In genomic region chr20:59055302-59055701, GRCh38 we compare ENCODE assay signal across 10 cellular contexts. TPM values are rescaled to one million over a fixed set of nuclear protein-coding genes. Genes with fewer than 3 reads are reported as not detected.
DNase-seq lines count a peak whose midpoint lies in the region; ATAC-seq and TF ChIP-seq lines count a peak whose summit lies in the region.
"Had no signal": no experiment of that assay in that cellular context is flagged by ENCODE, and none has a peak within 500 bp of the region (broad histone marks: within the 10 kb centered on the region; RNA-seq: fewer than 3 reads in every experiment).

No MANE protein-coding gene starts in this region.

- H3K4me2 ChIP-seq in GM23338, result no peak overlapping the region

- H4K20me1 ChIP-seq in GM23338 (replicated peaks; ENCODE audit: insufficient read depth), result no peaks in the 10 kb centered on the region

- H3K4me3 ChIP-seq in GM23338, result no peak overlapping the region
- no peak overlapping the region for H3K4me3 ChIP-seq in MG63

- no peaks in the 10 kb centered on the region for H3F3A ChIP-seq in GM23338 (replicated peaks; ENCODE audit: low read depth)

- H3K9me3 ChIP-seq in MG63, result no peaks in the 10 kb centered on the region

- no peak overlapping the region for H3K4me3 Mint-ChIP-seq in GM23338

- H3K79me2 ChIP-seq in GM23338 (replicated peaks; ENCODE audit: insufficient read depth), result no peaks in the 10 kb centered on the region

- H3K9me2 ChIP-seq in GM23338 (ENCODE audit: insufficient read depth), result no peaks in the 10 kb centered on the region

- H2AFZ ChIP-seq in GM23338, result no peak overlapping the region

- H3K36me3 ChIP-seq in GM23338 (ENCODE audit: insufficient read depth) (no peaks in the 10 kb centered on the region), MG63 (no peaks in the 10 kb centered on the region)

- no peaks in the 10 kb centered on the region for H3K36me3 Mint-ChIP-seq in GM23338 (ENCODE audit: low read depth)

- TF ChIP-seq CTCF in GM23338 (conservative IDR thresholded peaks at IDR 0.05; ENCODE audit: low read depth in 2 of 2) (peak; percentile 21 to 24; a peak in 3 of 4 replicates), VCaP (conservative IDR thresholded peaks at IDR 0.05) (peak; percentile 73)

- no peaks in the 10 kb centered on the region for H3K4me1 Mint-ChIP-seq in GM23338

- no peaks in the 10 kb centered on the region for H3K9me3 Mint-ChIP-seq in GM23338

- ATAC-seq in GM23338, result no peak

- H3K27me3 ChIP-seq in GM23338 (ENCODE audit: insufficient read depth) (no peaks in the 10 kb centered on the region), MG63 (peaks cover 31% of the 10 kb centered on the region)

- DNase-seq in AG20443 (ENCODE audit: low spot score), result peak; percentile 18
- no peak for DNase-seq in GM23338 (ENCODE audit: low spot score)
- DNase-seq in left kidney (ENCODE audit: low read depth, low spot score), result peak; percentile 17
- DNase-seq in 8988T, result no peak
- no peak for DNase-seq in A172 (ENCODE audit: low spot score)
- DNase-seq in MG63, result no peak
- DNase-seq in GOT3 (lab: John Stamatoyannopoulos, UW), result no peak
- DNase-seq: activated CD4-positive, alpha-beta T cell treated with anti-CD3 and anti-CD28 coated beads for 48 hours; NCI-H187 treated with DMSO at 0.1 percent for 48 hours had no signal

- no peak overlapping the region for H3K27ac ChIP-seq in GM23338 (ENCODE audit: low read depth)
- H3K27ac ChIP-seq in VCaP, result no peak overlapping the region

- H3K27ac Mint-ChIP-seq in GM23338, result no peak overlapping the region

- H3K27me3 Mint-ChIP-seq in GM23338 (ENCODE audit: insufficient read depth, low read depth, poor library complexity), result peaks cover 3% of the 10 kb centered on the region

- H3K4me1 ChIP-seq in GM23338 (ENCODE audit: insufficient read depth), result no peaks in the 10 kb centered on the region

TF ChIP-seq in GM23338, 12 proteins besides CTCF, POLR2A, EP300 and RAD21:
- TF ChIP-seq, protein P1, sequence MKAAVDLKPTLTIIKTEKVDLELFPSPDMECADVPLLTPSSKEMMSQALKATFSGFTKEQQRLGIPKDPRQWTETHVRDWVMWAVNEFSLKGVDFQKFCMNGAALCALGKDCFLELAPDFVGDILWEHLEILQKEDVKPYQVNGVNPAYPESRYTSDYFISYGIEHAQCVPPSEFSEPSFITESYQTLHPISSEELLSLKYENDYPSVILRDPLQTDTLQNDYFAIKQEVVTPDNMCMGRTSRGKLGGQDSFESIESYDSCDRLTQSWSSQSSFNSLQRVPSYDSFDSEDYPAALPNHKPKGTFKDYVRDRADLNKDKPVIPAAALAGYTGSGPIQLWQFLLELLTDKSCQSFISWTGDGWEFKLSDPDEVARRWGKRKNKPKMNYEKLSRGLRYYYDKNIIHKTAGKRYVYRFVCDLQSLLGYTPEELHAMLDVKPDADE (IDR thresholded peaks at IDR 0.05), result no peak

RNA-seq across cellular contexts. Expression of gene PRELID3B, which starts 12.7 kb away (rescaled TPM):
- total RNA-seq in GM23338 (2014; rRNA removed; shearing (Covaris generic)), result 43.6 and 47.4 TPM in 2 replicates
- 33.4 and 42.7 TPM in 2 replicates for polyA plus RNA-seq in GM23338 (2016; fragmentation: Nextera tagmentation; extraction: Ambion mirVana)
- total RNA-seq in A172 (2014; rRNA removed; shearing (Covaris generic)), result 152 and 196 TPM in 2 replicates
- total RNA-seq in MG63 (2014; rRNA removed; shearing (Covaris generic); ENCODE audit: low replicate concordance), result 177 and 205 TPM in 2 replicates

RNA-seq across cellular contexts. Expression of gene ATP5F1E, which starts 23.2 kb away (rescaled TPM):
- total RNA-seq in GM23338 (2014; rRNA removed; shearing (Covaris generic)), result 8.5 and 12.9 TPM in 2 replicates
- 211 and 233 TPM in 2 replicates for polyA plus RNA-seq in GM23338 (2016; fragmentation: Nextera tagmentation; extraction: Ambion mirVana)
- total RNA-seq in A172 (2014; rRNA removed; shearing (Covaris generic)), result 37.0 and 41.4 TPM in 2 replicates
- total RNA-seq in MG63 (2014; rRNA removed; shearing (Covaris generic); ENCODE audit: low replicate concordance), result 32.4 and 44.2 TPM in 2 replicates

RNA-seq across cellular contexts. Expression of gene TUBB1, which starts 36.1 kb away (rescaled TPM):
- total RNA-seq in GM23338 (2014; rRNA removed; shearing (Covaris generic)), result not detected in 2 replicates
- not detected in 2 replicates for polyA plus RNA-seq in GM23338 (2016; fragmentation: Nextera tagmentation; extraction: Ambion mirVana)
- total RNA-seq in A172 (2014; rRNA removed; shearing (Covaris generic)), result 0.36 and 0.64 TPM in 2 replicates
- total RNA-seq in MG63 (2014; rRNA removed; shearing (Covaris generic); ENCODE audit: low replicate concordance), result not detected in 2 replicates

RNA-seq across cellular contexts. Expression of gene CTSZ, which starts 48.2 kb away (rescaled TPM):
- 41.4 and 47.7 TPM in 2 replicates for total RNA-seq in GM23338 (2014; rRNA removed; shearing (Covaris generic))
- polyA plus RNA-seq in GM23338 (2016; fragmentation: Nextera tagmentation; extraction: Ambion mirVana), result 0.58 and 0.63 TPM in 2 replicates
- 228 and 320 TPM in 2 replicates for total RNA-seq in A172 (2014; rRNA removed; shearing (Covaris generic))
- 445 and 487 TPM in 2 replicates for total RNA-seq in MG63 (2014; rRNA removed; shearing (Covaris generic); ENCODE audit: low replicate concordance)

Comparison
In these comparisons a context has a peak if more than half of its experiments do, and no peak if none do; other contexts are left out.
1. DNase-seq: peak in AG20443 (single experiment) and left kidney (single experiment); none in GM23338 (single experiment), 8988T (single experiment), A172 (single experiment), MG63 (single experiment) and GOT3 (single experiment).